ENCODE assay signal across 15 cellular contexts in the genomic region with DNA sequence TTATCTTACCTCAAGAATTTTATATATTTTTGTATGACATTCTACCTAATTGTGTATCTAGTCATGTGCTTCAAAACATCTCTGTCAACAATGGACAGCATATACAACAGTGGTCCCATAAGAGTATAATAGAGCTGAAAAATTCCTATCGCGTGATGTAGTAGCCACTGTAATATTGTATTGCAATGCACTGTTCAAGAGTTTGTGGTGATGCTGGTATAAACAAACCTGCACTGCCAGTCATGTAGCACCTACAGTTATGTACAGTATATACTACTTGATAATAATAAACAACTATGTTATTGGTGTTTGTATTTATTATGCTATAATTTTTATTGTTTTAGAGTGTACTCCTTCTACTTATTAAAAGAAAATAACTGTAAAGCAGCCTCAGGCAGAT.
DNase-seq lines count a peak whose midpoint lies in the region; ATAC-seq and TF ChIP-seq lines count a peak whose summit lies in the region.
"Had no signal": no experiment of that assay in that cellular context is flagged by ENCODE, and none has a peak within 500 bp of the region (broad histone marks: within the 10 kb centered on the region; RNA-seq: fewer than 3 reads in every experiment).

No MANE protein-coding gene starts in this region.

- no CpG with 5 or more reads among the region's 2 CpGs for WGBS in trophoblast cell (ENCODE audit: extremely low coverage, insufficient coverage, insufficient read length)

- no peak overlapping the region for H3K27ac Mint-ChIP-seq in stimulated activated effector memory CD8-positive, alpha-beta T cell treated with anti-CD3 and anti-CD28 coated beads, Interleukin-12 subunit alpha, Interleukin-12 subunit beta, amount 100 ng/mL, for 72 hours
- H3K27ac Mint-ChIP-seq: IgD-negative memory B cell had no signal

- H3K9me3 ChIP-seq in AG04450 (ENCODE audit: control insufficient read depth, insufficient read depth, low read length) = no peaks in the 10 kb centered on the region
- H3K9me3 ChIP-seq in trophoblast cell (ENCODE audit: insufficient read depth, low read depth, low read length) = no peaks in the 10 kb centered on the region
- H3K9me3 ChIP-seq: BLaER1 treated with 17β-estradiol and CSF1 and Interleukin-3, amounts not matched to agents 10 nM and 100 nM had no signal

- no peaks in the 10 kb centered on the region for H3K36me3 Mint-ChIP-seq in stimulated activated effector memory CD8-positive, alpha-beta T cell treated with anti-CD3 and anti-CD28 coated beads, Interleukin-12 subunit alpha, Interleukin-12 subunit beta, amount 100 ng/mL, for 72 hours
- H3K36me3 Mint-ChIP-seq: IgD-negative memory B cell had no signal

- no peak overlapping the region for H3K18ac ChIP-seq in trophoblast cell (ENCODE audit: low read length)

- no peak overlapping the region for H2AFZ ChIP-seq in trophoblast cell (ENCODE audit: insufficient read depth, low read length, poor library complexity)

- no peaks in the 10 kb centered on the region for H3K79me2 ChIP-seq in trophoblast cell (ENCODE audit: control insufficient read depth, insufficient read depth, low read length, poor library complexity)

- no peaks in the 10 kb centered on the region for H3K4me1 ChIP-seq in trophoblast cell (ENCODE audit: control insufficient read depth in 1 of 2, insufficient read depth in 2 of 2, low read length in 2 of 2)
- H3K4me1 ChIP-seq: BLaER1 treated with 17β-estradiol and CSF1 and Interleukin-3, amounts not matched to agents 10 nM and 100 nM had no signal

- H2BK120ac ChIP-seq in trophoblast cell (ENCODE audit: insufficient read depth, low read length, poor library complexity) = no peak overlapping the region

- no peak overlapping the region for H4K12ac ChIP-seq in trophoblast cell (ENCODE audit: low read depth, low read length)

- POLR2A ChIA-PET in AG04450 (lab: Yijun Ruan, JAX) = interaction anchor here (1.1 kb wide), 1 partner anchor 109 kb away, joined by 3 read pairs; no protein-coding TSS in a partner anchor

- peak overlapping the region; percentile 59 for H3K27ac ChIP-seq in AG04450 (ENCODE audit: low read depth, low read length)
- no peak overlapping the region for H3K27ac ChIP-seq in trophoblast cell (ENCODE audit: low read depth, low read length)
- H3K27ac ChIP-seq: BLaER1 treated with 17β-estradiol and CSF1 and Interleukin-3, amounts not matched to agents 10 nM and 100 nM had no signal

- TF ChIP-seq CTCF in AG04450 (IDR thresholded peaks at IDR 0.05; ENCODE audit: low read depth, low read length) = no peak
- TF ChIP-seq CTCF in choroid plexus epithelial cell (conservative IDR thresholded peaks at IDR 0.05; ENCODE audit: low read depth, low read length) = no peak
- no peak for TF ChIP-seq CTCF in omental fat pad (IDR thresholded peaks at IDR 0.05)

- peak; percentile 23 for DNase-seq in AG04450 (ENCODE audit: low read depth, low spot score)
- DNase-seq in M059J (ENCODE audit: low read depth) = peak; percentile 60
- DNase-seq in choroid plexus epithelial cell (ENCODE audit: low read depth) = peak; percentile 54
- DNase-seq in trophoblast cell = peak; percentile 15 to 50
- no peak for DNase-seq in SHP77 treated with DMSO at 0.1 percent for 48 hours (lab: John Stamatoyannopoulos, UW)
- DNase-seq in stimulated activated effector memory CD8-positive, alpha-beta T cell treated with anti-CD3 and anti-CD28 coated beads, Interleukin-12 subunit alpha, Interleukin-12 subunit beta, amount 100 ng/mL, for 72 hours (ENCODE audit: low spot score in 2 of 2) = no peak
- no peak for DNase-seq in GF-D8 (lab: John Stamatoyannopoulos, UW)
- no peak for DNase-seq in omental fat pad (ENCODE audit: low spot score)
- DNase-seq: DMS79 treated with DMSO at 0.1 percent for 48 hours; Kasumi-1; NCI-H187 treated with DMSO at 0.1 percent for 48 hours; NCI-H446 treated with DMSO at 0.1 percent for 48 hours; NK-92 treated with Interleukin-12 subunit alpha and Interleukin-12 subunit beta, amount 100 ng/mL, for 24 hours had no signal

- no peak overlapping the region for H3K4me2 ChIP-seq in trophoblast cell (ENCODE audit: low read length)
- H3K4me2 ChIP-seq: BLaER1 treated with 17β-estradiol and CSF1 and Interleukin-3, amounts not matched to agents 10 nM and 100 nM had no signal

- no peaks in the 10 kb centered on the region for H3K4me1 Mint-ChIP-seq in stimulated activated effector memory CD8-positive, alpha-beta T cell treated with anti-CD3 and anti-CD28 coated beads, Interleukin-12 subunit alpha, Interleukin-12 subunit beta, amount 100 ng/mL, for 72 hours
- H3K4me1 Mint-ChIP-seq: IgD-negative memory B cell had no signal

- H3K27me3 ChIP-seq in AG04450 (ENCODE audit: control insufficient read depth, insufficient read depth, low read length) (no peaks in the 10 kb centered on the region), trophoblast cell (ENCODE audit: insufficient read depth, low read length) (no peaks in the 10 kb centered on the region)
- H3K27me3 ChIP-seq: BLaER1 treated with 17β-estradiol and CSF1 and Interleukin-3, amounts not matched to agents 10 nM and 100 nM had no signal

- H3K4me3 ChIP-seq in AG04450 (ENCODE audit: low read depth, low read length) = no peak overlapping the region
- no peak overlapping the region for H3K4me3 ChIP-seq in choroid plexus epithelial cell (ENCODE audit: low read depth, low read length)
- no peak overlapping the region for H3K4me3 ChIP-seq in trophoblast cell (ENCODE audit: low read depth, low read length)
- H3K4me3 ChIP-seq: BLaER1 treated with 17β-estradiol and CSF1 and Interleukin-3, amounts not matched to agents 10 nM and 100 nM had no signal

- no peaks in the 10 kb centered on the region for H3K79me1 ChIP-seq in trophoblast cell (ENCODE audit: low read length)

- H3K36me3 ChIP-seq in trophoblast cell (ENCODE audit: control insufficient read depth in 1 of 2, insufficient read depth in 2 of 2, low read length in 2 of 2) = no peaks in the 10 kb centered on the region
- H3K36me3 ChIP-seq: BLaER1 treated with 17β-estradiol and CSF1 and Interleukin-3, amounts not matched to agents 10 nM and 100 nM had no signal

- no peak overlapping the region for H2AK5ac ChIP-seq in trophoblast cell (ENCODE audit: low read length)

- peaks cover 3% of the 10 kb centered on the region for H3K9me3 Mint-ChIP-seq in stimulated activated effector memory CD8-positive, alpha-beta T cell treated with anti-CD3 and anti-CD28 coated beads, Interleukin-12 subunit alpha, Interleukin-12 subunit beta, amount 100 ng/mL, for 72 hours

- no peak overlapping the region for H4K8ac ChIP-seq in trophoblast cell (ENCODE audit: low read depth, low read length)

- CTCF ChIA-PET in AG04450 (lab: Charles Lee) = interaction anchor here (0.9 to 1.5 kb wide), 2 partner anchors 11 to 841 kb away, joined by 3 read pairs; no protein-coding TSS in a partner anchor

- no peak overlapping the region for H3K4me3 Mint-ChIP-seq in stimulated activated effector memory CD8-positive, alpha-beta T cell treated with anti-CD3 and anti-CD28 coated beads, Interleukin-12 subunit alpha, Interleukin-12 subunit beta, amount 100 ng/mL, for 72 hours
- H3K4me3 Mint-ChIP-seq: IgD-negative memory B cell had no signal

- no peak overlapping the region for H2BK5ac ChIP-seq in trophoblast cell (ENCODE audit: low read depth, low read length, poor library complexity)

- no peak overlapping the region for H3K23ac ChIP-seq in trophoblast cell (ENCODE audit: low read length)

- ATAC-seq in stimulated activated effector memory CD8-positive, alpha-beta T cell treated with anti-CD3 and anti-CD28 coated beads, Interleukin-12 subunit alpha, Interleukin-12 subunit beta, amount 100 ng/mL, for 72 hours = no peak
- no peak for ATAC-seq in omental fat pad (ENCODE audit: low FRiP score)

- no peak overlapping the region for H3K9ac ChIP-seq in trophoblast cell (ENCODE audit: low read length)
- H3K9ac ChIP-seq: BLaER1 treated with 17β-estradiol and CSF1 and Interleukin-3, amounts not matched to agents 10 nM and 100 nM had no signal

- no peak overlapping the region for H3K14ac ChIP-seq in trophoblast cell (ENCODE audit: low read length)

- no peak overlapping the region for H3K4ac ChIP-seq in trophoblast cell (ENCODE audit: low read depth, low read length)

- H4K91ac ChIP-seq in trophoblast cell (ENCODE audit: low read depth, low read length) = no peak overlapping the region

- no peak overlapping the region for H2BK12ac ChIP-seq in trophoblast cell (ENCODE audit: low read length)

Comparison
In these comparisons a context has a peak if more than half of its experiments do, and no peak if none do; other contexts are left out.
1. DNase-seq: peak in AG04450 (single experiment), M059J (single experiment), choroid plexus epithelial cell (single experiment) and trophoblast cell (2 of 2); none in SHP77 treated with DMSO at 0.1 percent for 48 hours (single experiment), stimulated activated effector memory CD8-positive, alpha-beta T cell treated with anti-CD3 and anti-CD28 coated beads, Interleukin-12 subunit alpha, Interleukin-12 subunit beta, amount 100 ng/mL, for 72 hours (0 of 2), GF-D8 (single experiment) and omental fat pad (single experiment).